ENCODE assay signal across 9 cellular contexts in genomic region chr18:77207540-77207939, GRCh38. TPM values are rescaled to one million over a fixed set of nuclear protein-coding genes. Genes with fewer than 3 reads are reported as not detected.
DNase-seq lines count a peak whose midpoint lies in the region; ATAC-seq and TF ChIP-seq lines count a peak whose summit lies in the region.
"Had no signal": no experiment of that assay in that cellular context is flagged by ENCODE, and none has a peak within 500 bp of the region (broad histone marks: within the 10 kb centered on the region; RNA-seq: fewer than 3 reads in every experiment).

No MANE protein-coding gene starts in this region.

- POLR2A ChIA-PET in HEK293T (lab: Yijun Ruan, JAX) = no interaction called here
- POLR2A ChIA-PET in activated CD8-positive, alpha-beta T cell treated with anti-CD3 and anti-CD28 coated beads for 36 hours (lab: Charles Lee) = interaction anchor here (1.8 kb wide), 1 partner anchor 75 kb away, joined by 4 read pairs; the partner anchor contains the start of gene MBP
- POLR2A ChIA-PET in naive thymus-derived CD8-positive, alpha-beta T cell (lab: Charles Lee) = interaction anchor here (0.8 to 1.7 kb wide), 3 partner anchors 84 to 207 kb away, joined by 3 to 4 read pairs (median 3); no protein-coding TSS in a partner anchor

- DNase-seq in GF-D8 (lab: John Stamatoyannopoulos, UW) = peak; percentile 8
- DNase-seq in HEK293T (ENCODE audit: extremely low spot score) = peak; percentile 44
- peak; percentile 21 to 81 for DNase-seq in NCI-H446 (lab: John Stamatoyannopoulos, UW)
- peak; percentile 69 for DNase-seq in activated CD8-positive, alpha-beta T cell treated with anti-CD3 and anti-CD28 coated beads for 36 hours
- peak in 9 of 10 donors; percentile 33 to 73 (median 53) for DNase-seq in naive thymus-derived CD8-positive, alpha-beta T cell
- peak; percentile 62 for DNase-seq in ureter (ENCODE audit: low spot score)
- DNase-seq in SK-N-DZ (ENCODE audit: low spot score) = no peak

- CTCF ChIA-PET in HEK293T (lab: Yijun Ruan, JAX) = interaction anchor here (1.1 kb wide), 1 partner anchor 146 kb away, joined by 3 read pairs; no protein-coding TSS in a partner anchor
- CTCF ChIA-PET in activated CD8-positive, alpha-beta T cell treated with anti-CD3 and anti-CD28 coated beads for 36 hours (lab: Charles Lee) = interaction anchor here (0.8 to 2.2 kb wide), 9 partner anchors 8 to 207 kb away, joined by 3 to 5 read pairs (median 4); no protein-coding TSS in a partner anchor

- H3K9me3 Mint-ChIP-seq in activated CD8-positive, alpha-beta T cell treated with anti-CD3 and anti-CD28 coated beads for 36 hours = no peaks in the 10 kb centered on the region
- no peaks in the 10 kb centered on the region for H3K9me3 Mint-ChIP-seq in naive thymus-derived CD8-positive, alpha-beta T cell
- H3K9me3 Mint-ChIP-seq: brain had no signal

- H3K4me3 Mint-ChIP-seq in activated CD8-positive, alpha-beta T cell treated with anti-CD3 and anti-CD28 coated beads for 36 hours = no peak overlapping the region
- peak overlapping the region; percentile 36 to 82 (median 76) for H3K4me3 Mint-ChIP-seq in naive thymus-derived CD8-positive, alpha-beta T cell
- H3K4me3 Mint-ChIP-seq: brain had no signal

- H3K4me1 Mint-ChIP-seq in activated CD8-positive, alpha-beta T cell treated with anti-CD3 and anti-CD28 coated beads for 36 hours (ENCODE audit: low read depth) = peaks cover 40% of the 10 kb centered on the region
- peaks cover 31 to 49% (median 48%) of the 10 kb centered on the region in 4 donors for H3K4me1 Mint-ChIP-seq in naive thymus-derived CD8-positive, alpha-beta T cell

- no peaks in the 10 kb centered on the region for H3K36me3 Mint-ChIP-seq in activated CD8-positive, alpha-beta T cell treated with anti-CD3 and anti-CD28 coated beads for 36 hours (ENCODE audit: low read depth)
- no peaks in the 10 kb centered on the region for H3K36me3 Mint-ChIP-seq in naive thymus-derived CD8-positive, alpha-beta T cell
- H3K36me3 Mint-ChIP-seq: brain had no signal

- H3K27me3 Mint-ChIP-seq in activated CD8-positive, alpha-beta T cell treated with anti-CD3 and anti-CD28 coated beads for 36 hours = no peaks in the 10 kb centered on the region
- H3K27me3 Mint-ChIP-seq in naive thymus-derived CD8-positive, alpha-beta T cell = peaks cover 0 to 9% (median 0%) of the 10 kb centered on the region in 5 donors

- H3K27ac Mint-ChIP-seq in activated CD8-positive, alpha-beta T cell treated with anti-CD3 and anti-CD28 coated beads for 36 hours = peak overlapping the region; percentile 36
- peak overlapping the region; percentile 44 to 94 (median 82) for H3K27ac Mint-ChIP-seq in naive thymus-derived CD8-positive, alpha-beta T cell

- intact Hi-C loops in activated CD8-positive, alpha-beta T cell treated with anti-CD3 and anti-CD28 coated beads for 36 hours (cut with micrococcal nuclease) = no loop called here

- TF ChIP-seq CTCF in activated CD8-positive, alpha-beta T cell treated with anti-CD3 and anti-CD28 coated beads for 36 hours (IDR thresholded peaks at IDR 0.05) = peak; percentile 68

- peak; percentile 78 for ATAC-seq in activated CD8-positive, alpha-beta T cell treated with anti-CD3 and anti-CD28 coated beads for 36 hours
- peak; percentile 75 for ATAC-seq in esophagus mucosa
- ATAC-seq in naive thymus-derived CD8-positive, alpha-beta T cell = peak; percentile 91 to 96

TF ChIP-seq in HEK293T, 16 proteins besides CTCF, POLR2A, EP300 and RAD21:
- TF ChIP-seq FOXK2 (IDR thresholded peaks at IDR 0.05) = no peak
- TF ChIP-seq BHLHE40 (IDR thresholded peaks at IDR 0.05; ENCODE audit: borderline replicate concordance) = no peak

RNA-seq across cellular contexts. Expression of gene GALR1, which starts 42.1 kb away (rescaled TPM):
- total RNA-seq in activated CD8-positive, alpha-beta T cell treated with anti-CD3 and anti-CD28 coated beads for 36 hours = not detected
- not detected for total RNA-seq in esophagus mucosa
- total RNA-seq in naive thymus-derived CD8-positive, alpha-beta T cell = not detected
- not detected for polyA plus RNA-seq in naive thymus-derived CD8-positive, alpha-beta T cell
- total RNA-seq in ureter = not detected
- polyA plus RNA-seq in SK-N-DZ (2014; cell fraction: cytosol; rRNA removed) = not detected in 2 replicates
- not detected in 2 replicates for polyA plus RNA-seq in SK-N-DZ (2014; cell fraction: nucleus; rRNA removed)
